1 cellular context compared by ENCODE assay signal in genomic region chr5:59712836-59713487, GRCh38.
TF ChIP-seq lines count a peak whose summit lies in the region.

No MANE protein-coding gene starts in this region.

TF ChIP-seq in K562, 482 proteins besides CTCF, POLR2A, EP300 and RAD21 (continued from another document):
- TF ChIP-seq CEBPZ (IDR thresholded peaks at IDR 0.05; ENCODE audit: borderline replicate concordance, low read depth, low read length): peak; percentile 76
- no peak for TF ChIP-seq GMEB1 (CRISPR knock-in tag; IDR thresholded peaks at IDR 0.05)
